19 cellular contexts compared by ENCODE assay signal in the genomic region with DNA sequence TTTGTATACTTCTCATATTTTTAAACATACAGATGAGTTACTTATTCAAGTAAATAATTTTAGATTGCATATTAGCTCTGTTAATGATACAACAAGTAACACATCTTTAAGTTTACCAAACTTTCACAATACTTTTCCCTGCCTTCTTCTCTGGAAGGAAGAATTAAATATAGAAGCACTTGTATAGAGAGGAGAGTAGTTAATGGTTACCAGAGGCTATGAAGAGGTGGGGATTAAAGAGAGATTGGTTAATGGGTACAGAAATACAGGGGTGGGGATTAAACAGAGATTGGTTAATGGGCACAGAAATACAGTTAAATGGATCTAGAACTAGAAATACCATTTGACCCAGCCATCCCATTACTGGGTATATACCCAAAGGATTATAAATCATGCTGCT. TPM values are rescaled to one million over a fixed set of nuclear protein-coding genes. Genes with fewer than 3 reads are reported as not detected.
DNase-seq lines count a peak whose midpoint lies in the region; ATAC-seq and TF ChIP-seq lines count a peak whose summit lies in the region.
"Had no signal": no experiment of that assay in that cellular context is flagged by ENCODE, and none has a peak within 500 bp of the region (broad histone marks: within the 10 kb centered on the region; RNA-seq: fewer than 3 reads in every experiment).

No MANE protein-coding gene starts in this region.

- H3K27ac Mint-ChIP-seq in Calu3 (ENCODE audit: unreplicated experiment) (peak overlapping the region; percentile 60), nephron (peak overlapping the region in 2 of 3 experiments; percentile 10 to 59)
- H3K27ac Mint-ChIP-seq: B cell; CD4-positive, CD25-positive, alpha-beta regulatory T cell; CD8-positive, alpha-beta T cell; H9 had no signal

- no peak for TF ChIP-seq CTCF in Calu3 (IDR thresholded peaks at IDR 0.05; ENCODE audit: unreplicated experiment)
- TF ChIP-seq CTCF in nephron (IDR thresholded peaks at IDR 0.05; ENCODE audit: unreplicated experiment in 3 of 3): no peak

- CTCF ChIA-PET in Calu3 (lab: Charles Lee): no interaction called here

- ATAC-seq in left colon (peak; percentile 59), GM19455 (IDR thresholded peaks at IDR 0.05; ENCODE audit: unreplicated experiment) (no peak), GM21447 (IDR thresholded peaks at IDR 0.05; ENCODE audit: unreplicated experiment) (no peak)
- ATAC-seq: CD8-positive, alpha-beta T cell; HCT116 had no signal

- H3K4me1 Mint-ChIP-seq in Calu3 (ENCODE audit: low read depth, unreplicated experiment) (peaks cover 14% of the 10 kb centered on the region), nephron (no peaks in the 10 kb centered on the region)
- H3K4me1 Mint-ChIP-seq: B cell had no signal

- peaks cover 6% of the 10 kb centered on the region for H3K36me3 Mint-ChIP-seq in Calu3 (ENCODE audit: insufficient read depth, unreplicated experiment)
- H3K36me3 Mint-ChIP-seq in nephron (ENCODE audit: low read depth): no peaks in the 10 kb centered on the region
- H3K36me3 Mint-ChIP-seq: CD4-positive, CD25-positive, alpha-beta regulatory T cell; CD8-positive, alpha-beta T cell had no signal

- H3K4me3 Mint-ChIP-seq in Calu3 (ENCODE audit: low read depth, unreplicated experiment) (no peak overlapping the region), nephron (no peak overlapping the region)
- H3K4me3 Mint-ChIP-seq: B cell; CD4-positive, CD25-positive, alpha-beta regulatory T cell; CD8-positive, alpha-beta T cell; H9 had no signal

- peaks cover 3% of the 10 kb centered on the region for H3K9me3 Mint-ChIP-seq in Calu3 (ENCODE audit: low read depth, unreplicated experiment)
- peaks cover 4% of the 10 kb centered on the region for H3K9me3 Mint-ChIP-seq in nephron

- intact Hi-C loops in Calu3 (cut with micrococcal nuclease; ENCODE audit: unreplicated experiment): no loop called here
- intact Hi-C loops in left colon (cut with DNase I, micrococcal nuclease): no loop called here

- no peak for DNase-seq in Calu3
- DNase-seq in left colon: no peak
- DNase-seq in NCI-H2107 (lab: John Stamatoyannopoulos, UW): no peak
- DNase-seq: Caco-2; CD4-positive, CD25-positive, alpha-beta regulatory T cell; CD8-positive, alpha-beta T cell; DMS53; DMS79 treated with DMSO at 0.1 percent for 48 hours; GF-D8; GM23248; H9 had no signal

- H3K27me3 Mint-ChIP-seq in Calu3 (ENCODE audit: unreplicated experiment) (no peaks in the 10 kb centered on the region), nephron (ENCODE audit: low read depth) (no peaks in the 10 kb centered on the region)

- BruUV-seq in Calu3 (replicated peaks; lab: Mats Ljungman, UMichigan): no TSS peak

RNA-seq across cellular contexts. Expression of gene UCN3, which starts 20.0 kb away (rescaled TPM):
- total RNA-seq in Calu3 (2022) (not detected in 2 replicates), left colon (1 to 10 TPM; 4.5 to 6.1 TPM)
- total RNA-seq: B cell; Caco-2; CD4-positive, CD25-positive, alpha-beta regulatory T cell; CD8-positive, alpha-beta T cell; Daoy; G401; GM23248; H1; H9 had no signal

RNA-seq across cellular contexts. Expression of gene TUBAL3, which starts 59.9 kb away (rescaled TPM):
- not detected in 2 replicates for total RNA-seq in Calu3 (2022)
- 10 to 100 TPM; 38.6 to 53.9 TPM for total RNA-seq in left colon
- total RNA-seq: B cell; CD4-positive, CD25-positive, alpha-beta regulatory T cell; CD8-positive, alpha-beta T cell; G401; GM23248; H1; H9 had no signal

Comparison
In these comparisons a context has a peak if more than half of its experiments do, and no peak if none do; other contexts are left out.
1. RNA of gene TUBAL3, which starts 59.9 kb away (total RNA-seq): 38.6 to 53.9 TPM in left colon; not detected in Calu3; every median in the first group is over 10 times any median in the second.